ENCODE assay signal across 19 cellular contexts in the genomic region with DNA sequence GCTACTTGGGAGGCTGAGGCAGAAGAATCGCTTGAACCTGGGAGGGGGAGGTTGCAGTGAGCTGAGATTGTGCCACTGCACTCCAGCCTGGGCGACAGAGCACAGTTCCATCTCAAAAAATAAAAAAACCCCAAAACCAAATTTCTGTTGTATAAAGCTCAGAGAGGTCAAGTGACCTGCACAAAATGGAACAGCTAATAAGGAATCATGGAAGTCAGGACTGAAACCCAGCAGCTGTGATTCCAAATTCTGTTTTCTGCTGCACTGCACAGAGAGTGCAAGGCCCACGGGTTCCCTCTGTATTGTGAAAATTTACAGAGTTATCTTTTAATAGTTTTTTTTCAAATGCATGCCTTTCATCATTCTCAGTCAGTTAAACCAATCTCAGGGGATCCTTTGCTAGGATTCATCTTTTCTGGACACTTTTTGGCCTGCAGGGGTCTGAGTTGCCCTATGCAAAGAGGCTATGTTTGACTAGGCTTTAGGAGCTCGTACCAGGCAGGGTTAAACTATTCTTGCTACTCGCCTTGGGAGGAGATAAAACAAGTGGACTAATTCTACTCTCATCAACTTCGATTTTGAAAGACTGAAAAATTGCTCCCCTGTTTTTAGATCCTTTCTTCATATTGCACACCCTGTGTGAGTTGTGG. TPM values are rescaled to one million over a fixed set of nuclear protein-coding genes. Genes with fewer than 3 reads are reported as not detected.
DNase-seq lines count a peak whose midpoint lies in the region; ATAC-seq, FAIRE-seq and TF ChIP-seq lines count a peak whose summit lies in the region.
"Had no signal": no experiment of that assay in that cellular context is flagged by ENCODE, and none has a peak within 500 bp of the region (broad histone marks: within the 10 kb centered on the region; RNA-seq: fewer than 3 reads in every experiment).

No MANE protein-coding gene starts in this region.

- H2AK5ac ChIP-seq in H9 (ENCODE audit: insufficient read length, low read length) = no peak overlapping the region

- no peak overlapping the region for H3K14ac ChIP-seq in H9 (ENCODE audit: insufficient read depth, low read length)

- H3K27ac Mint-ChIP-seq in HFFc6 = no peak overlapping the region
- no peak overlapping the region for H3K27ac Mint-ChIP-seq in H9
- H3K27ac Mint-ChIP-seq: CD4-positive, alpha-beta memory T cell had no signal

- H2BK120ac ChIP-seq in H9 (ENCODE audit: low read depth, low read length, poor library complexity, severe bottlenecking) = no peak overlapping the region

- H3K4me2 ChIP-seq in A549 = no peak overlapping the region
- H3K4me2 ChIP-seq in H9 (ENCODE audit: insufficient read depth, insufficient read length, low read length) = no peak overlapping the region

- H3K79me1 ChIP-seq in H9 (ENCODE audit: insufficient read depth, low read depth, low read length, poor library complexity, severe bottlenecking) = no peaks in the 10 kb centered on the region

- no peak overlapping the region for H2BK5ac ChIP-seq in H9 (ENCODE audit: insufficient read length, low read length)

- H3K4me3 Mint-ChIP-seq in HFFc6 (no peak overlapping the region), H9 (no peak overlapping the region)
- H3K4me3 Mint-ChIP-seq: CD4-positive, alpha-beta memory T cell had no signal

- H3K9ac ChIP-seq in H9 (ENCODE audit: extremely low read depth, insufficient read length, low read length) = no peak overlapping the region
- H3K9ac ChIP-seq: GM23248 had no signal

- H3K18ac ChIP-seq in H9 (ENCODE audit: insufficient read length, low read depth, low read length) = no peak overlapping the region

- H3K4me1 ChIP-seq in A549 (no peaks in the 10 kb centered on the region), H9 (ENCODE audit: insufficient read depth, low read length) (no peaks in the 10 kb centered on the region)

- H3K4ac ChIP-seq in H9 (ENCODE audit: low read depth, low read length) = no peak overlapping the region

- H3K79me2 ChIP-seq in H9 (ENCODE audit: insufficient read depth, low read length) = no peaks in the 10 kb centered on the region

- no peak overlapping the region for H3K56ac ChIP-seq in H9 (ENCODE audit: insufficient read length, low read depth, low read length)

- no peak overlapping the region for H3K27ac ChIP-seq in A549
- no peak overlapping the region for H3K27ac ChIP-seq in H9 (ENCODE audit: insufficient read length, low read depth, low read length)
- H3K27ac ChIP-seq: GM23248 had no signal

- TF ChIP-seq CTCF in A549 (IDR thresholded peaks at IDR 0.05) (no peak), HFFc6 (IDR thresholded peaks at IDR 0.05) (peak; percentile 21; the same call in 1 of the 2 replicates), WI38 (IDR thresholded peaks at IDR 0.05; ENCODE audit: low read depth, low read length) (0 out of 2 replicates have a peak, but pooled peaks have one; percentile 9), fibroblast of mammary gland (conservative IDR thresholded peaks at IDR 0.05; ENCODE audit: control insufficient read depth, insufficient read depth, low read depth, low read length) (peak; percentile 8), H9 (conservative IDR thresholded peaks at IDR 0.05) (no peak; the same call in 2 of the 3 replicates)

- H2AFZ ChIP-seq in H9 (ENCODE audit: low read length) = no peak overlapping the region
- H2AFZ ChIP-seq: GM23248 had no signal

- H3K27me3 Mint-ChIP-seq in HFFc6 (ENCODE audit: insufficient read depth) (peaks cover 2% of the 10 kb centered on the region), H9 (ENCODE audit: low read depth) (no peaks in the 10 kb centered on the region)
- H3K27me3 Mint-ChIP-seq: CD4-positive, alpha-beta memory T cell had no signal

- POLR2A ChIA-PET in A549 (lab: Yijun Ruan, JAX) = no interaction called here

- peaks cover 4% of the 10 kb centered on the region; the same call in 1 of the 3 replicates for H3K9me3 ChIP-seq in A549
- H3K9me3 ChIP-seq in H9 (ENCODE audit: control insufficient read depth, low read depth, low read length) = no peaks in the 10 kb centered on the region

- 66% methylated on average over 6 of the region's 6 CpGs for WGBS in A549 (ENCODE audit: missing lambda C conversion rate)
- WGBS in H9 (ENCODE audit: extremely low coverage, insufficient read length, low lambda C conversion rate) = no CpG with 5 or more reads among the region's 6 CpGs

- no peak for TF ChIP-seq EP300 in A549 (IDR thresholded peaks at IDR 0.05)

- CTCF ChIA-PET in A549 (lab: Yijun Ruan, JAX) = interaction anchor here (1.0 to 1.5 kb wide), 2 partner anchors 9 to 31 kb away, joined by 3 to 5 read pairs; no protein-coding TSS in a partner anchor

- no peaks in the 10 kb centered on the region for H3K23me2 ChIP-seq in H9 (ENCODE audit: insufficient read length, low read depth, low read length, poor library complexity, severe bottlenecking)

- H3K9me3 Mint-ChIP-seq in HFFc6 (peaks cover 7% of the 10 kb centered on the region; the same call in 1 of the 2 replicates), H9 (peaks cover 4 to 10% of the 10 kb centered on the region in 2 experiments)

- no peaks in the 10 kb centered on the region for H3K36me3 Mint-ChIP-seq in HFFc6 (ENCODE audit: low read depth)
- H3K36me3 Mint-ChIP-seq in H9 (ENCODE audit: insufficient read depth in 1 of 3, low read depth in 3 of 3) = peaks cover 3 to 5% (median 4%) of the 10 kb centered on the region in 3 experiments; a peak in 4 of 7 replicates
- H3K36me3 Mint-ChIP-seq: CD4-positive, alpha-beta memory T cell had no signal

- DNase-seq in A549 (ENCODE audit: low read depth in 1 of 2, low spot score in 1 of 2) = no peak
- no peak for DNase-seq in HFFc6
- DNase-seq in fibroblast of mammary gland (ENCODE audit: low read depth) = peak; percentile 12
- DNase-seq in activated naive CD4-positive, alpha-beta T cell treated with anti-CD3 and anti-CD28 coated beads, Interleukin-2, amount 50 U/mL, for 16 hours = no peak
- no peak for DNase-seq in SW 1271 (lab: John Stamatoyannopoulos, UW)
- no peak for DNase-seq in H9
- DNase-seq: AML-193; CD4-positive, alpha-beta memory T cell; DMS79; GM23248; NCI-H1417; NCI-H2029; NCI-H524; NK-92 treated with Interleukin-12 subunit alpha and Interleukin-12 subunit beta, amount 100 ng/mL, for 24 hours; SHP77 had no signal

- H4K91ac ChIP-seq in H9 (ENCODE audit: insufficient read length, low read depth, low read length) = no peak overlapping the region

- 0 out of 5 replicates have a peak, but pooled peaks of 1 of the 2 experiments have one; percentile 11 for TF ChIP-seq RAD21 in A549 (conservative IDR thresholded peaks at IDR 0.05 in 1 of 2, IDR thresholded peaks at IDR 0.05 in 1 of 2)

- no peak overlapping the region for H3T11ph ChIP-seq in H9 (ENCODE audit: low read length)

- H3K27me3 ChIP-seq in H9 (ENCODE audit: insufficient read depth, low read length) = no peaks in the 10 kb centered on the region

- H4K5ac ChIP-seq in H9 (ENCODE audit: insufficient read length, low read depth, low read length) = no peak overlapping the region

- H4K8ac ChIP-seq in H9 (replicated peaks; ENCODE audit: insufficient read length, low read depth, low read length) = no peak overlapping the region

- H4K20me1 ChIP-seq in H9 (ENCODE audit: control insufficient read depth, insufficient read depth, insufficient read length) = no peaks in the 10 kb centered on the region

- no peak overlapping the region for H3K23ac ChIP-seq in H9 (ENCODE audit: insufficient read length, low read depth, low read length)

- no peak for FAIRE-seq in A549 (lab: Jason Lieb, UNC)
- FAIRE-seq: A204.1, GM12891 had no signal

- TF ChIP-seq POLR2A in A549 (IDR thresholded peaks at IDR 0.05; ENCODE audit: low read length) = no peak

- H3K4me1 Mint-ChIP-seq in HFFc6 (ENCODE audit: low read depth) (no peaks in the 10 kb centered on the region), H9 (no peaks in the 10 kb centered on the region)
- H3K4me1 Mint-ChIP-seq: CD4-positive, alpha-beta memory T cell had no signal

- H2BK12ac ChIP-seq in H9 (ENCODE audit: insufficient read length, low read depth, low read length) = no peak overlapping the region

- H2BK15ac ChIP-seq in H9 (ENCODE audit: low read depth, low read length) = no peak overlapping the region

- peak in 1 of 2 experiments; percentile 67; a peak in 2 of 6 replicates for ATAC-seq in A549
- no peak for ATAC-seq in HG03439 (IDR thresholded peaks at IDR 0.05; ENCODE audit: unreplicated experiment)

- H3K4me3 ChIP-seq in A549 = no peak overlapping the region
- H3K4me3 ChIP-seq in WI38 (ENCODE audit: low read depth, low read length) = no peak overlapping the region
- no peak overlapping the region for H3K4me3 ChIP-seq in fibroblast of mammary gland (ENCODE audit: control insufficient read depth, low read depth, low read length)
- H3K4me3 ChIP-seq: GM23248 had no signal

- H2BK20ac ChIP-seq in H9 (ENCODE audit: low read depth, low read length, poor library complexity, severe bottlenecking) = no peak overlapping the region

TF ChIP-seq in A549, 52 proteins besides CTCF, POLR2A, EP300 and RAD21 (continues in another document):
- no peak for TF ChIP-seq POLR2AphosphoS2 (conservative IDR thresholded peaks at IDR 0.05; ENCODE audit: low read length)
- TF ChIP-seq MAZ (IDR thresholded peaks at IDR 0.05; ENCODE audit: borderline replicate concordance, low read depth, low read length) = no peak

RNA-seq across cellular contexts. Expression of a gene that starts 26.1 kb away (rescaled TPM):
- polyA plus RNA-seq in A549 (2011; rRNA removed) (18.6 and 19.3 TPM in 2 replicates), A549 (2017; fragmentation: RNase III; extraction: RNeasy Plus Mini Kit Qiagen cat#74134 plus additional on column Dnase treatment) (17.2 to 20.5 TPM (median 20.4 TPM) in 3 replicates)
- polyA plus RNA-seq in A549 (2012; cell fraction: cytosol; rRNA removed) = 16.4 and 18.1 TPM in 2 replicates
- 40.4 and 45.8 TPM in 2 replicates for polyA plus RNA-seq in A549 (2012; cell fraction: nucleus; rRNA removed)
- 22.1 and 30.9 TPM in 2 replicates for polyA minus RNA-seq in A549 (2011; rRNA and poly(A)+ RNA removed)
- 10 to 100 TPM; 21.6 to 29.5 (median 24.2) TPM for total RNA-seq in HFFc6 (2021; fragmentation: NEBNext Ultra II Directional; extraction: Animal tissue kit (Norgen Biotek cat#: 25700))
- 32.7 and 35.0 TPM in 2 replicates for total RNA-seq in H9 (2021)

RNA-seq across cellular contexts. Expression of a gene that starts 45.7 kb away (rescaled TPM):
- 23.7 and 25.0 TPM in 2 replicates for polyA plus RNA-seq in A549 (2011; rRNA removed)
- 13.6 and 17.2 TPM in 2 replicates for polyA plus RNA-seq in A549 (2012; cell fraction: cytosol; rRNA removed)
- 7.2 and 9.0 TPM in 2 replicates for polyA plus RNA-seq in A549 (2012; cell fraction: nucleus; rRNA removed)
- 21.6 to 25.9 TPM (median 23.5 TPM) in 3 replicates for polyA plus RNA-seq in A549 (2017; fragmentation: RNase III; extraction: RNeasy Plus Mini Kit Qiagen cat#74134 plus additional on column Dnase treatment)
- 17.5 and 17.8 TPM in 2 replicates for polyA minus RNA-seq in A549 (2011; rRNA and poly(A)+ RNA removed)
- total RNA-seq in HFFc6 (2021; fragmentation: NEBNext Ultra II Directional; extraction: Animal tissue kit (Norgen Biotek cat#: 25700)) = 1 to 10 TPM; 6.5 to 9.3 (median 7.5) TPM
- total RNA-seq in H9 (2021) = 10.5 and 11.3 TPM in 2 replicates

RNA-seq across cellular contexts. Expression of a gene that starts 50.2 kb away (rescaled TPM):
- polyA plus RNA-seq in A549 (2011; rRNA removed) (16.7 and 20.4 TPM in 2 replicates), A549 (2017; fragmentation: RNase III; extraction: RNeasy Plus Mini Kit Qiagen cat#74134 plus additional on column Dnase treatment) (37.5 to 37.7 TPM (median 37.6 TPM) in 3 replicates)
- polyA plus RNA-seq in A549 (2012; cell fraction: cytosol; rRNA removed) = 36.3 and 44.9 TPM in 2 replicates
- 104 and 118 TPM in 2 replicates for polyA plus RNA-seq in A549 (2012; cell fraction: nucleus; rRNA removed)
- 28.6 and 47.1 TPM in 2 replicates for polyA minus RNA-seq in A549 (2011; rRNA and poly(A)+ RNA removed)
- total RNA-seq in HFFc6 (2021; fragmentation: NEBNext Ultra II Directional; extraction: Animal tissue kit (Norgen Biotek cat#: 25700)) = 10 to 100 TPM; 16.5 to 22.0 (median 17.7) TPM
- 56.7 and 59.0 TPM in 2 replicates for total RNA-seq in H9 (2021)

Comparison
In these comparisons a context has a peak if more than half of its experiments do, and no peak if none do; other contexts are left out.
1. CTCF ChIP-seq: peak in HFFc6 (single experiment), WI38 (single experiment) and fibroblast of mammary gland (single experiment); none in A549 (single experiment) and H9 (single experiment).